Comparison of ENCODE assay signal across 7 cellular contexts in genomic region chr20:62406635-62407176, GRCh38. TPM values are rescaled to one million over a fixed set of nuclear protein-coding genes. Genes with fewer than 3 reads are reported as not detected.
A peak's percentile ranks its signal among the peaks of the same experiment; 100 is the strongest.
DNase-seq lines count a peak whose midpoint lies in the region; ATAC-seq and TF ChIP-seq lines count a peak whose summit lies in the region.

No MANE protein-coding gene starts in this region.

- TF ChIP-seq CTCF in KMS-11 (conservative IDR thresholded peaks at IDR 0.05; ENCODE audit: low read depth, low read length) (no peak), osteoblast (IDR thresholded peaks at IDR 0.05; ENCODE audit: extremely low read depth, low read depth, low read length) (no peak)

- H3K4me2 ChIP-seq in KMS-11 (peak overlapping the region; percentile 92), osteoblast (ENCODE audit: insufficient read depth, low read length) (peak overlapping the region; percentile 87)

- no peaks in the 10 kb centered on the region for H4K20me1 ChIP-seq in KMS-11 (ENCODE audit: insufficient read depth)
- peaks cover 2% of the 10 kb centered on the region for H4K20me1 ChIP-seq in osteoblast (ENCODE audit: insufficient read depth, low read length)

- peaks cover 16 to 30% of the 10 kb centered on the region in 2 donors for H3K4me1 Mint-ChIP-seq in effector memory CD8-positive, alpha-beta T cell (ENCODE audit: low read depth in 2 of 2)

- H2AFZ ChIP-seq in KMS-11 (ENCODE audit: low read depth) (no peak overlapping the region), osteoblast (ENCODE audit: low read length) (no peak overlapping the region)

- no peak for DNase-seq in effector memory CD8-positive, alpha-beta T cell
- DNase-seq in osteoblast (ENCODE audit: insufficient read length, low spot score, missing footprints) (no peak), NCI-H2171 treated with DMSO at 0.1 percent for 48 hours (lab: John Stamatoyannopoulos, UW) (no peak), NCI-H1436 (lab: John Stamatoyannopoulos, UW) (no peak), globus pallidus (ENCODE audit: low spot score) (no peak)

- H3K36me3 ChIP-seq in KMS-11 (ENCODE audit: insufficient read depth) (no peaks in the 10 kb centered on the region), osteoblast (ENCODE audit: insufficient read depth, low read length) (no peaks in the 10 kb centered on the region)

- H3K27me3 ChIP-seq in KMS-11 (ENCODE audit: insufficient read depth, low read depth) (peaks cover 8% of the 10 kb centered on the region; the same call in 1 of the 2 replicates), osteoblast (ENCODE audit: insufficient read depth, low read length) (no peaks in the 10 kb centered on the region)

- peaks cover 7% of the 10 kb centered on the region for H3K36me3 Mint-ChIP-seq in effector memory CD8-positive, alpha-beta T cell (ENCODE audit: insufficient read depth)

- H3K27ac ChIP-seq in KMS-11 (no peak overlapping the region), osteoblast (ENCODE audit: low read depth, low read length) (no peak overlapping the region)

- no peaks in the 10 kb centered on the region for H3K27me3 Mint-ChIP-seq in effector memory CD8-positive, alpha-beta T cell

- H3K9ac ChIP-seq in KMS-11 = peak overlapping the region; percentile 57; the same call in 1 of the 2 replicates

- H3K79me2 ChIP-seq in KMS-11 (ENCODE audit: insufficient read depth, low read depth) (no peaks in the 10 kb centered on the region; the same call in 1 of the 2 replicates), osteoblast (ENCODE audit: insufficient read depth, low read length) (peaks cover 18% of the 10 kb centered on the region)

- peaks cover 28% of the 10 kb centered on the region for H3K4me1 ChIP-seq in KMS-11 (ENCODE audit: low read depth, poor library complexity, severe bottlenecking)
- H3K4me1 ChIP-seq in osteoblast (ENCODE audit: insufficient read depth, low read length) = peaks cover 3% of the 10 kb centered on the region

- peak overlapping the region; percentile 63 to 79 for H3K27ac Mint-ChIP-seq in effector memory CD8-positive, alpha-beta T cell

- H3K9me3 Mint-ChIP-seq in effector memory CD8-positive, alpha-beta T cell = no peaks in the 10 kb centered on the region

- ATAC-seq in GM21381 (IDR thresholded peaks at IDR 0.05; ENCODE audit: unreplicated experiment) = peak; percentile 2
- ATAC-seq in effector memory CD8-positive, alpha-beta T cell (replicated peaks) = no peak

- H3K4me3 Mint-ChIP-seq in effector memory CD8-positive, alpha-beta T cell = peak overlapping the region; percentile 78 to 82

- H3K4me3 ChIP-seq in KMS-11 (IDR thresholded peaks at IDR 0.05; ENCODE audit: insufficient read depth, low read depth, low read length) = no peak overlapping the region
- H3K4me3 ChIP-seq in osteoblast (ENCODE audit: insufficient read depth, low read length) = peak overlapping the region; percentile 76

- no peaks in the 10 kb centered on the region for H3K9me3 ChIP-seq in osteoblast (ENCODE audit: low read depth, low read length)

RNA-seq across cellular contexts. Expression of gene CABLES2, which starts 0.4 kb away (rescaled TPM):
- total RNA-seq in osteoblast = 1.8 TPM in 2 replicates

RNA-seq across cellular contexts. Expression of gene RPS21, which starts 19.8 kb away (rescaled TPM):
- total RNA-seq in osteoblast = 460 and 508 TPM in 2 replicates

RNA-seq across cellular contexts. Expression of gene RBBP8NL, which starts 20.6 kb away (rescaled TPM):
- total RNA-seq in osteoblast = not detected in 2 replicates

RNA-seq across cellular contexts. Expression of gene LAMA5, which starts 39.6 kb away (rescaled TPM):
- 0.88 and 2.2 TPM in 2 replicates for total RNA-seq in osteoblast
